ENCODE assay signal across 13 cellular contexts in the genomic region with DNA sequence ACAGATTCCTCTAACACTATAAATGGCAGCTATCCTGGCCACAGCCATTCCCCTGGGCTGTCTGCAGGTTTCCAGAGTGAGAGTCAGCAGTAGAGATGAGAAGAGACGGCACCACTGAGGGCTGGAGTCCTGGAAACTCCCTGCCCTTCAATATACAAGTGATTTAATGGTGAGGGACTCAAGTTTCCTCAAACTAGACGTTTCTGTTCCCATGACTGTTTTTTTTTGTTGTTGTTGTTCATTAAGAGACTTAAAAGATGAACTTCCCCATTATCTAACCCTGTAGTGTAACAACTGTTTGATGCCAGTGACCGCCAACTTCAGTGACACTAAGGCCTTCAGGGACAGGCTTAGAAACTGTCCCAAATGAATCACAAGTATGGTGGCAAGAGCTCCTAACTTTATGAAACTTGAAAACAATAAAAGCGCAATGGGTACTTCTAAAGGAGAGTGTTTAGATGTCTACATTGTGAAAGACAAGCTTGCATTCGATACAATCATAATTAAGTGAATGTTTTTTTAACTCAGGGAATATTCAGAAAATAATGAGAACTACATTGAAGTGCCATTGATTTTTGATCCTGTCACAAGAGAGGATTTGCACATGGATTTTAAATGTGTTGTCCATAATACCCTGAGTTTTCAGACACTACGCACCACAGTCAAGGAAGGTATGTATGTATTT. TPM values are rescaled to one million over a fixed set of nuclear protein-coding genes. Genes with fewer than 3 reads are reported as not detected.
DNase-seq lines count a peak whose midpoint lies in the region; ATAC-seq, FAIRE-seq and TF ChIP-seq lines count a peak whose summit lies in the region.
"Had no signal": no experiment of that assay in that cellular context is flagged by ENCODE, and none has a peak within 500 bp of the region (broad histone marks: within the 10 kb centered on the region; RNA-seq: fewer than 3 reads in every experiment).

No MANE protein-coding gene starts in this region.

- H3K36me3 ChIP-seq in HepG2 (replicated peaks in 1 of 2; ENCODE audit: control insufficient read depth in 1 of 2, insufficient read depth in 2 of 2, low read length in 2 of 2) (no peaks in the 10 kb centered on the region), mesendoderm (ENCODE audit: control insufficient read depth, insufficient read depth, low read length) (no peaks in the 10 kb centered on the region), neural progenitor cell (no peaks in the 10 kb centered on the region)
- H3K36me3 ChIP-seq: BE2C had no signal

- TF ChIP-seq EP300 in HepG2 (IDR thresholded peaks at IDR 0.05; ENCODE audit: low read depth in 2 of 2, low read length in 2 of 2): no peak
- TF ChIP-seq EP300 in HepG2 (CRISPR knock-in tag; IDR thresholded peaks at IDR 0.05; ENCODE audit: borderline replicate concordance): no peak

- intact Hi-C loops in HepG2 (cut with micrococcal nuclease; ENCODE audit: unreplicated experiment): loop anchor here (5.0 kb wide), 1 partner anchor 332 kb away; a partner anchor contains a TSS

- no peak overlapping the region for H2AK5ac ChIP-seq in mesendoderm (ENCODE audit: low read length)

- DNase-seq in GM10248 (ENCODE audit: extremely low spot score) (peak; percentile 32), GM20000 (ENCODE audit: low spot score) (peak; percentile 54), HepG2 (ENCODE audit: low spot score) (no peak), mesendoderm (no peak), NCI-H1436 treated with DMSO at 0.1 percent for 48 hours (lab: John Stamatoyannopoulos, UW) (no peak), neural progenitor cell (ENCODE audit: low spot score) (no peak)
- DNase-seq: activated CD4-positive, alpha-beta T cell treated with anti-CD3 and anti-CD28 coated beads, Interleukin-2, amount 50 U/mL, for 4 hours; BE2C had no signal

- TF ChIP-seq CTCF in GM10248 (IDR thresholded peaks at IDR 0.05; ENCODE audit: control extremely low read depth, extremely low read depth, low read depth, missing control alignments) (no peak), GM20000 (IDR thresholded peaks at IDR 0.05; ENCODE audit: extremely low read depth, missing control alignments) (no peak), HepG2 (CRISPR knock-in tag; IDR thresholded peaks at IDR 0.05) (no peak), neural progenitor cell (IDR thresholded peaks at IDR 0.05) (no peak)

- TF ChIP-seq POLR2A in HepG2 (IDR thresholded peaks at IDR 0.05; ENCODE audit: insufficient read depth in 1 of 2, low read depth in 2 of 2, low read length in 2 of 2): no peak

- no peak overlapping the region for H2BK120ac ChIP-seq in mesendoderm (ENCODE audit: low read depth, low read length)

- no peak overlapping the region for H3K4ac ChIP-seq in mesendoderm (ENCODE audit: low read depth, low read length)

- POLR2A ChIA-PET in GM10248 (lab: Yijun Ruan, JAX) (no interaction called here), HepG2 (lab: Yijun Ruan, JAX) (interaction anchor here (1.0 to 3.7 kb wide), 7 partner anchors 8 to 215 kb away, joined by 3 to 17 read pairs (median 4); a partner anchor contains a TSS)

- 93% methylated on average over 6 of the region's 6 CpGs for WGBS in HepG2 (ENCODE audit: low lambda C conversion rate)
- no CpG with 5 or more reads among the region's 6 CpGs for WGBS in mesendoderm (ENCODE audit: extremely low coverage, insufficient coverage, low lambda C conversion rate)

- no peak overlapping the region for H4K5ac ChIP-seq in mesendoderm (ENCODE audit: low read length)

- H3K27ac Mint-ChIP-seq in neural progenitor cell: no peak overlapping the region

- ATAC-seq in HG03139 (IDR thresholded peaks at IDR 0.05; ENCODE audit: unreplicated experiment) (peak; percentile 36), HepG2 (no peak)
- no peak for ATAC-seq in activated CD4-positive, CD25-positive, alpha-beta regulatory T cell treated with anti-CD3 and anti-CD28 coated beads, Interleukin-2, amount 50 U/mL, for 24 hours
- ATAC-seq: Panc1 had no signal

- no peak overlapping the region for H3K4me3 Mint-ChIP-seq in neural progenitor cell

- H3K4me3 ChIP-seq in HepG2 (replicated peaks in 1 of 3; ENCODE audit: insufficient read depth in 1 of 3, low read depth in 2 of 3, low read length in 3 of 3) (no peak overlapping the region), mesendoderm (ENCODE audit: low read length) (no peak overlapping the region), neural progenitor cell (no peak overlapping the region)

- H2AFZ ChIP-seq in HepG2 (ENCODE audit: low read length) (no peak overlapping the region), neural progenitor cell (replicated peaks) (no peak overlapping the region)

- H2BK5ac ChIP-seq in mesendoderm (ENCODE audit: low read length): no peak overlapping the region

- no peak overlapping the region for H3K18ac ChIP-seq in mesendoderm (ENCODE audit: low read length)

- H3K4me1 ChIP-seq in HepG2 (ENCODE audit: insufficient read depth, low read length) (peaks cover 100% of the 10 kb centered on the region), mesendoderm (ENCODE audit: control insufficient read depth, low read depth, low read length) (no peaks in the 10 kb centered on the region), neural progenitor cell (no peaks in the 10 kb centered on the region)
- H3K4me1 ChIP-seq: BE2C had no signal

- no peaks in the 10 kb centered on the region for H3K27me3 ChIP-seq in HepG2 (ENCODE audit: control insufficient read depth in 1 of 2, insufficient read depth in 2 of 2, low read length in 2 of 2)
- no peaks in the 10 kb centered on the region for H3K27me3 ChIP-seq in mesendoderm (ENCODE audit: insufficient read depth, low read length, poor library complexity)
- H3K27me3 ChIP-seq in neural progenitor cell: no peaks in the 10 kb centered on the region
- H3K27me3 ChIP-seq: BE2C had no signal

- H3F3A ChIP-seq in neural progenitor cell (ENCODE audit: low read depth): no peaks in the 10 kb centered on the region

- H3K56ac ChIP-seq in mesendoderm (ENCODE audit: low read length): no peak overlapping the region

- H3K79me1 ChIP-seq in mesendoderm (ENCODE audit: low read length): no peaks in the 10 kb centered on the region

- H3K9me3 ChIP-seq in HepG2 (ENCODE audit: low read length) (no peaks in the 10 kb centered on the region), neural progenitor cell (ENCODE audit: low read depth) (no peaks in the 10 kb centered on the region)
- H3K9me3 ChIP-seq: BE2C had no signal

- no peak overlapping the region for H3K23ac ChIP-seq in mesendoderm (ENCODE audit: low read length)

- no TSS peak for BruUV-seq in HepG2 (replicated peaks; lab: Mats Ljungman, UMichigan)

- no peak overlapping the region for H2BK15ac ChIP-seq in mesendoderm (replicated peaks; ENCODE audit: low read depth)

- CTCF ChIA-PET in GM10248 (lab: Yijun Ruan, JAX): interaction anchor here (0.7 to 4.3 kb wide), 9 partner anchors 19 to 330 kb away, joined by 3 to 48 read pairs (median 4); no protein-coding TSS in a partner anchor
- CTCF ChIA-PET in HepG2 (lab: Yijun Ruan, JAX; ENCODE audit: low intra/inter-chr PET ratio, low total read pairs): no interaction called here

- in situ Hi-C loops in HepG2 (cut with HindIII; ENCODE audit: extremely low pct_ligation_motif_present, low pct_unique_long_range_greater_than_20kb): loop anchor here (10.0 kb wide), 1 partner anchor 79 kb away; no protein-coding TSS in a partner anchor

- no peaks in the 10 kb centered on the region for H3K9me3 Mint-ChIP-seq in neural progenitor cell

- H4K20me1 ChIP-seq in HepG2 (ENCODE audit: insufficient read depth, low read length): no peaks in the 10 kb centered on the region
- no peaks in the 10 kb centered on the region for H4K20me1 ChIP-seq in neural progenitor cell (ENCODE audit: low read depth)

- H3K27ac ChIP-seq in HepG2 (ENCODE audit: extremely low read length, insufficient read depth, low read length): peak overlapping the region; percentile 51
- H3K27ac ChIP-seq in mesendoderm (ENCODE audit: low read depth, low read length): no peak overlapping the region
- no peak overlapping the region for H3K27ac ChIP-seq in neural progenitor cell

- peaks cover 21% of the 10 kb centered on the region for H3K4me1 Mint-ChIP-seq in neural progenitor cell

- no peaks in the 10 kb centered on the region for H3K36me3 Mint-ChIP-seq in neural progenitor cell

- H3K79me2 ChIP-seq in HepG2 (ENCODE audit: insufficient read depth, low read length) (no peaks in the 10 kb centered on the region), mesendoderm (ENCODE audit: control insufficient read depth, insufficient read depth, low read length) (no peaks in the 10 kb centered on the region), neural progenitor cell (ENCODE audit: low read depth) (no peaks in the 10 kb centered on the region)

- FAIRE-seq in HepG2 (lab: Jason Lieb, UNC): no peak
- FAIRE-seq: bronchial epithelial cell had no signal

- no peak for TF ChIP-seq RAD21 in HepG2 (CRISPR knock-in tag; IDR thresholded peaks at IDR 0.05)

- H3K9ac ChIP-seq in HepG2 (ENCODE audit: insufficient read depth, low read depth, low read length) (no peak overlapping the region), mesendoderm (ENCODE audit: low read length) (no peak overlapping the region), neural progenitor cell (no peak overlapping the region)

- H3K4me2 ChIP-seq in HepG2 (ENCODE audit: low read depth, low read length): no peak overlapping the region
- H3K4me2 ChIP-seq in mesendoderm (ENCODE audit: low read length): no peak overlapping the region
- no peak overlapping the region for H3K4me2 ChIP-seq in neural progenitor cell

- H3K27me3 Mint-ChIP-seq in neural progenitor cell (ENCODE audit: insufficient read depth, low read depth): peaks cover 6% of the 10 kb centered on the region

- no peak overlapping the region for H4K8ac ChIP-seq in mesendoderm (ENCODE audit: low read depth, low read length)

RNA-seq across cellular contexts. Expression of a gene that starts 34.0 kb away (rescaled TPM):
- 1.9 and 3.6 TPM in 2 replicates for total RNA-seq in HepG2 (2016; rRNA removed; fragmentation: Illumina TruSeq; extraction: Trizol)
- total RNA-seq in HepG2 (2016; cell fraction: cytosol; rRNA removed; fragmentation: Illumina TruSeq; extraction: Trizol; ENCODE audit: low read depth): 0.88 and 1.0 TPM in 2 replicates
- 2.6 and 4.1 TPM in 2 replicates for total RNA-seq in HepG2 (2016; cell fraction: insoluble cytoplasmic fraction; rRNA removed; fragmentation: Illumina TruSeq; extraction: Trizol)
- total RNA-seq in HepG2 (2016; cell fraction: membrane; rRNA removed; fragmentation: Illumina TruSeq; extraction: Trizol): 0.93 and 1.1 TPM in 2 replicates
- total RNA-seq in HepG2 (2016; cell fraction: nucleus; rRNA removed; fragmentation: Illumina TruSeq; extraction: Trizol): 2.8 and 3.1 TPM in 2 replicates
- polyA plus RNA-seq in HepG2 (2011; rRNA removed): 4.7 and 7.3 TPM in 2 replicates
- polyA plus RNA-seq in HepG2 (2011; cell fraction: cytosol; rRNA removed): 6.0 and 6.1 TPM in 2 replicates
- polyA plus RNA-seq in HepG2 (2011; cell fraction: nucleus; rRNA removed): 2.0 and 2.8 TPM in 2 replicates
- polyA plus RNA-seq in HepG2 (2012): 3.1 and 4.5 TPM in 2 replicates
- polyA plus RNA-seq in HepG2 (2016; cell fraction: cytosol; fragmentation: Illumina TruSeq; extraction: Trizol; ENCODE audit: low read depth): 1.2 and 1.3 TPM in 2 replicates
- 1.8 and 3.2 TPM in 2 replicates for polyA plus RNA-seq in HepG2 (2016; cell fraction: insoluble cytoplasmic fraction; fragmentation: Illumina TruSeq; extraction: Trizol; ENCODE audit: low read depth)
- 0.65 and 1.0 TPM in 2 replicates for polyA plus RNA-seq in HepG2 (2016; cell fraction: membrane; fragmentation: Illumina TruSeq; extraction: Trizol; ENCODE audit: low read depth)
- 3.7 and 3.8 TPM in 2 replicates for polyA plus RNA-seq in HepG2 (2016; cell fraction: nucleus; fragmentation: Illumina TruSeq; extraction: Trizol; ENCODE audit: insufficient read depth, low read depth)
- 4.2 TPM in 1 of 2 replicates, not detected in the other for polyA minus RNA-seq in HepG2 (2011; rRNA and poly(A)+ RNA removed; ENCODE audit: low replicate concordance)
- polyA minus RNA-seq in HepG2 (2011; cell fraction: cytosol; rRNA and poly(A)+ RNA removed): 3.3 and 3.6 TPM in 2 replicates
- polyA minus RNA-seq in HepG2 (2011; cell fraction: nucleus; rRNA and poly(A)+ RNA removed): 2.3 and 2.5 TPM in 2 replicates
- polyA plus RNA-seq in mesendoderm (2013, experiment 1 of 2): 0.11 TPM
- 0.25 TPM for polyA plus RNA-seq in mesendoderm (2013, experiment 2 of 2)
- total RNA-seq in neural progenitor cell (ENCODE audit: low replicate concordance): not detected in 2 replicates
- total RNA-seq: bronchial epithelial cell had no signal
- polyA plus RNA-seq: neural cell had no signal

Comparison
In these comparisons a context has a peak if more than half of its experiments do, and no peak if none do; other contexts are left out.
1. DNase-seq: peak in GM10248 (single experiment) and GM20000 (single experiment); none in HepG2 (single experiment), mesendoderm (single experiment), NCI-H1436 treated with DMSO at 0.1 percent for 48 hours (single experiment) and neural progenitor cell (single experiment).